10 cellular contexts compared by ENCODE assay signal in the genomic region with DNA sequence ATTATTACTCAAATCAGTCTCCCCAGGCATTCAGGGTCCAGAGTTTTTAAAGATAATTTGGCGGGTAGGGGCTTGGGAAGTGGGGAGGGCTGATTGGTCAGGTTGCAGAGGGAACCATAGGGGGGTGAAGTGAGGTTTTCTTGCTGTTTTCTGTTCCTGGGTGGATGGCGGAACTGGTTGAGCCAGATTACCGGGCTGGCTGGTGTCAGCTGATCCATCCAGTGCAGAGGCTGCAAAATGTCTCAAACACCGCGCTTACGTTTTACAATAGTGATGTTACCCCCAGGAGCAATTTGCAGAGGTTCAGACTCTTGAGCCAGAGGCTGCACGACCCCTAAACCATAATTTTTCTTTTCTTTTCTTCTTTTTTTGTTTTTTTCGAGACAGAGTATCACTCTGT. TPM values are rescaled to one million over a fixed set of nuclear protein-coding genes. Genes with fewer than 3 reads are reported as not detected.
DNase-seq lines count a peak whose midpoint lies in the region; ATAC-seq and TF ChIP-seq lines count a peak whose summit lies in the region.
"Not testable (repeated sequence)": the region's sequence is repeated elsewhere in the genome, so short reads cannot be mapped to it uniquely, and the experiment has no call there.
"Had no signal": no experiment of that assay in that cellular context is flagged by ENCODE, and none has a peak within 500 bp of the region (broad histone marks: within the 10 kb centered on the region; RNA-seq: fewer than 3 reads in every experiment).

No MANE protein-coding gene starts in this region.

- not testable (repeated sequence) for H3K36me3 Mint-ChIP-seq in GM23338 (ENCODE audit: low read depth)

- not testable (repeated sequence) for H3K9me3 ChIP-seq in BLaER1 treated with 17β-estradiol and CSF1 and Interleukin-3, amounts not matched to agents 10 nM and 100 nM (replicated peaks in 1 of 11); HUES64 (ENCODE audit: insufficient read depth, low read depth, low read length); hepatocyte (ENCODE audit: low read depth); mucosa of descending colon; transverse colon

- H4K20me1 ChIP-seq in BLaER1 treated with 17β-estradiol and CSF1 and Interleukin-3, amounts not matched to agents 10 nM and 100 nM; GM23338 (replicated peaks; ENCODE audit: insufficient read depth); hepatocyte (ENCODE audit: insufficient read depth, poor library complexity, severe bottlenecking): not testable (repeated sequence)

- H3K27ac ChIP-seq in BLaER1 treated with 17β-estradiol and CSF1 and Interleukin-3, amounts not matched to agents 10 nM and 100 nM: peak overlapping the region in 3 of 11 experiments; percentile 46 to 67 (median 61); a peak in 6 of 22 replicates
- H3K27ac ChIP-seq in GM23338 (ENCODE audit: low read depth) (peak overlapping the region; percentile 99), HUES64 (ENCODE audit: low read depth, low read length) (peak overlapping the region; percentile 90; the same call in 1 of the 2 replicates), hepatocyte (peak overlapping the region; percentile 88)
- H3K27ac ChIP-seq in coronary artery, transverse colon: not testable (repeated sequence)

- not testable (repeated sequence) for H3K4me3 ChIP-seq in BLaER1 treated with 17β-estradiol and CSF1 and Interleukin-3, amounts not matched to agents 10 nM and 100 nM; GM23338; HUES64 (ENCODE audit: low read length); coronary artery; hepatocyte; mucosa of descending colon; transverse colon

- TF ChIP-seq POLR2A in transverse colon (IDR thresholded peaks at IDR 0.05): not testable (repeated sequence)

- H3K4me1 ChIP-seq in BLaER1 treated with 17β-estradiol and CSF1 and Interleukin-3, amounts not matched to agents 10 nM and 100 nM: peaks cover 4 to 44% (median 26%) of the 10 kb centered on the region in 10 experiments; a peak in 17 of 20 replicates
- not testable (repeated sequence) for H3K4me1 ChIP-seq in GM23338 (ENCODE audit: insufficient read depth); mucosa of descending colon (ENCODE audit: low read depth); transverse colon
- H3K4me1 ChIP-seq in HUES64 (ENCODE audit: insufficient read depth, low read length) (peaks cover 15% of the 10 kb centered on the region), hepatocyte (ENCODE audit: insufficient read depth) (peaks cover 20% of the 10 kb centered on the region)

- ATAC-seq in GM23338 (peak; percentile 12), left colon (peak; percentile 48), mucosa of descending colon (peak; percentile 46)

- 56% methylated on average over 7 of the region's 8 CpGs for WGBS in HUES64
- WGBS in hepatocyte (ENCODE audit: low lambda C conversion rate, missing lambda C conversion rate): 46% methylated on average over 8 of the region's 8 CpGs
- WGBS in transverse colon (ENCODE audit: low coverage in 1 of 2), 2 donors: 51% methylated on average over 8 of the region's 8 CpGs; no CpG with 5 or more reads in 1 of the 2 donors

- H3K4me1 Mint-ChIP-seq in GM23338: peaks cover 49% of the 10 kb centered on the region

- peak overlapping the region; percentile 95 for H3K27ac Mint-ChIP-seq in GM23338

- peaks cover 16% of the 10 kb centered on the region; the same call in 1 of the 2 replicates for H3F3A ChIP-seq in GM23338 (replicated peaks; ENCODE audit: low read depth)

- DNase-seq in GM23338 (ENCODE audit: low spot score); hepatocyte (ENCODE audit: low spot score); left colon; mucosa of descending colon: not testable (repeated sequence)
- peak; percentile 28 for DNase-seq in coronary artery (ENCODE audit: low spot score)
- peak; percentile 18 for DNase-seq in transverse colon

- intact Hi-C loops in left colon (cut with DNase I, micrococcal nuclease); mucosa of descending colon (cut with DNase I, micrococcal nuclease); transverse colon (cut with DNase I; ENCODE audit: low total_unique reads): not testable (repeated sequence)

- TF ChIP-seq EP300 in transverse colon (IDR thresholded peaks at IDR 0.05; ENCODE audit: low read depth): not testable (repeated sequence)

- H3K27me3 Mint-ChIP-seq in GM23338 (ENCODE audit: insufficient read depth, low read depth, poor library complexity): not testable (repeated sequence)

- not testable (repeated sequence) for H2AFZ ChIP-seq in GM23338, hepatocyte

- in situ Hi-C loops in transverse colon (cut with MboI; ENCODE audit: low pct_ligation_motif_present in 1 of 4, low pct_unique_long_range_greater_than_20kb in 1 of 4, low sequenced_read_pairs in 3 of 4): loop anchor here in 2 of 4 donors (25.0 kb wide), 1 partner anchor 141 kb away; no protein-coding TSS in a partner anchor

- H3K4me2 ChIP-seq in BLaER1 treated with 17β-estradiol and CSF1 and Interleukin-3, amounts not matched to agents 10 nM and 100 nM: peak overlapping the region in 7 of 11 experiments; percentile 48 to 80 (median 65); a peak in 12 of 22 replicates
- H3K4me2 ChIP-seq in GM23338: not testable (repeated sequence)
- peak overlapping the region; percentile 63 for H3K4me2 ChIP-seq in hepatocyte

- H3K79me2 ChIP-seq in GM23338 (replicated peaks; ENCODE audit: insufficient read depth); hepatocyte: not testable (repeated sequence)

- TF ChIP-seq CTCF in GM23338 (conservative IDR thresholded peaks at IDR 0.05; ENCODE audit: low read depth in 2 of 2); coronary artery (IDR thresholded peaks at IDR 0.05); hepatocyte (IDR thresholded peaks at IDR 0.05; ENCODE audit: poor library complexity); mucosa of descending colon (IDR thresholded peaks at IDR 0.05); transverse colon (IDR thresholded peaks at IDR 0.05): not testable (repeated sequence)

- H3K9me2 ChIP-seq in GM23338 (ENCODE audit: insufficient read depth); hepatocyte (replicated peaks; ENCODE audit: insufficient read depth): not testable (repeated sequence)

- not testable (repeated sequence) for H3K9ac ChIP-seq in BLaER1 treated with 17β-estradiol and CSF1 and Interleukin-3, amounts not matched to agents 10 nM and 100 nM; HUES64 (ENCODE audit: low read depth, low read length)

- H3K4me3 Mint-ChIP-seq in GM23338: not testable (repeated sequence)

- H3K27me3 ChIP-seq in BLaER1 treated with 17β-estradiol and CSF1 and Interleukin-3, amounts not matched to agents 10 nM and 100 nM; GM23338 (ENCODE audit: insufficient read depth); HUES64 (ENCODE audit: insufficient read depth, low read length); hepatocyte; transverse colon: not testable (repeated sequence)

- H3K9me3 Mint-ChIP-seq in GM23338: not testable (repeated sequence)

- H3K36me3 ChIP-seq in BLaER1 treated with 17β-estradiol and CSF1 and Interleukin-3, amounts not matched to agents 10 nM and 100 nM; GM23338 (ENCODE audit: insufficient read depth); HUES64 (ENCODE audit: insufficient read depth, low read length); hepatocyte (replicated peaks; ENCODE audit: insufficient read depth, low read depth); mucosa of descending colon (ENCODE audit: low read depth); transverse colon: not testable (repeated sequence)

RNA-seq across cellular contexts. Expression of gene GYG2, which starts 25.2 kb away (rescaled TPM):
- 47.0 and 63.8 TPM in 2 replicates for total RNA-seq in GM23338 (2014; rRNA removed; shearing (Covaris generic))
- polyA plus RNA-seq in GM23338 (2016; fragmentation: Nextera tagmentation; extraction: Ambion mirVana) (15.6 and 17.6 TPM in 2 replicates), hepatocyte (35.8 and 44.3 TPM in 2 replicates)
- 42.5 TPM for polyA plus RNA-seq in HUES64 (2013, experiment 1 of 2)
- polyA plus RNA-seq in HUES64 (2013, experiment 2 of 2): 35.1 TPM
- total RNA-seq in hepatocyte (41.4 and 41.7 TPM in 2 replicates), left colon (10 to 100 TPM; 11.3 to 23.4 TPM), mucosa of descending colon (10 to 100 TPM in 1 of 3 donors, 1 to 10 TPM in 2; 3.5 to 15.6 (median 3.7) TPM), transverse colon (1 to 10 TPM; 3.0 to 6.8 (median 4.2) TPM)
- total RNA-seq: CD4-positive, CD25-positive, alpha-beta regulatory T cell had no signal
- polyA plus RNA-seq: CD4-positive, CD25-positive, alpha-beta regulatory T cell had no signal

RNA-seq across cellular contexts. Expression of gene XG, which starts 51.6 kb away (rescaled TPM):
- 0.28 and 0.97 TPM in 2 replicates for total RNA-seq in GM23338 (2014; rRNA removed; shearing (Covaris generic))
- 0.40 and 0.60 TPM in 2 replicates for polyA plus RNA-seq in GM23338 (2016; fragmentation: Nextera tagmentation; extraction: Ambion mirVana)
- polyA plus RNA-seq in HUES64 (2013, experiment 1 of 2): not detected
- not detected for polyA plus RNA-seq in HUES64 (2013, experiment 2 of 2)
- total RNA-seq in hepatocyte: 0.12 and 0.53 TPM in 2 replicates
- polyA plus RNA-seq in hepatocyte: 0.15 and 0.64 TPM in 2 replicates
- total RNA-seq in left colon: under 1 TPM in 1 of 2 donors, not detected in 1; 0.11 TPM
- total RNA-seq in mucosa of descending colon: 1 to 10 TPM in 1 of 3 donors, not detected in 2; 2.6 TPM
- under 1 TPM in 1 of 4 donors, not detected in 3; 0.41 TPM for total RNA-seq in transverse colon
- total RNA-seq: CD4-positive, CD25-positive, alpha-beta regulatory T cell had no signal
- polyA plus RNA-seq: CD4-positive, CD25-positive, alpha-beta regulatory T cell; IMR-90 had no signal
